Comparison of ENCODE assay signal across 17 cellular contexts in the genomic region with DNA sequence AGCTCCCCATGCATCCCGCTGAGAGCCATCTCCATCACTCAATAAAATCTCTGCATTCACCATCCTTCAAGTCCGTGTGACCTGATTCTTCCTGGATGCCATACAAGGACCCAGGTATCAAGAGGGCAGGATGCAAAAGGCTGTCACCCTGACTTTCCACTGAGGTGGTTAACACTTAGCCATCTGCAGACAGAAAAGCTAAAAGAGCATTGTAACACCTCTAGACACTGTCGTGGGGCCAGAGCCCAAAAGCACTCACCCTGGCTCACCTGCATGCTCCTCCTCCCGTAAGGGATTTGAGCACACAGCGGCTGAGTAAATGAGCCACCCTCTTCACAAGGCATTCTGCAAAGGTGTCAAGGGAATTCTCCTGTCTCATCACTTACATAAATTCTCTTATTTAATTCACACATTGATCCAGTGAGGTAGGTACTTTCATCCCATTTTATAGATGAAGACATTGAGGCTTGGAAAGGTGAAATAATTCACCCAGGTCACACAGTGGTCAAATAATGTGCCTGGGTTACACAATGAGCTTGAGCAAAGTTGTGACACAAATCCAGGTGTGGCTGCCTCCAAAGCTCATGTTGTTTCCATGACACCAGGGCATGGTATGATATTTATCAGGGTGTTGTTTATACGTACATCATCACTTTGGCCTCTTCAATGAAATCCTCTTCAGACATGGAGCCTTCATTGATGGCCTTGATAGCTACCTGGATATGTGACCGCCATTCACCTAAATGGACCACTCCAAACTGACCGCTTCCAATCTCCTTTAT. TPM values are rescaled to one million over a fixed set of nuclear protein-coding genes. Genes with fewer than 3 reads are reported as not detected.
DNase-seq lines count a peak whose midpoint lies in the region; ATAC-seq and TF ChIP-seq lines count a peak whose summit lies in the region.
"Had no signal": no experiment of that assay in that cellular context is flagged by ENCODE, and none has a peak within 500 bp of the region (broad histone marks: within the 10 kb centered on the region; RNA-seq: fewer than 3 reads in every experiment).

No MANE protein-coding gene starts in this region.

- no peak overlapping the region for H3K27ac ChIP-seq in gastrocnemius medialis
- H3K27ac ChIP-seq: RWPE1 had no signal

- TF ChIP-seq CTCF in activated CD8-positive, alpha-beta T cell treated with anti-CD3 and anti-CD28 coated beads for 36 hours (IDR thresholded peaks at IDR 0.05), result no peak
- TF ChIP-seq CTCF in gastrocnemius medialis (IDR thresholded peaks at IDR 0.05 in 4 of 5, conservative IDR thresholded peaks at IDR 0.05 in 1 of 5), result no peak

- H3K9me3 Mint-ChIP-seq in activated CD8-positive, alpha-beta T cell treated with anti-CD3 and anti-CD28 coated beads for 36 hours, result no peaks in the 10 kb centered on the region
- H3K9me3 Mint-ChIP-seq in activated CD8-positive, alpha-beta T cell treated with anti-CD3 and anti-CD28 coated beads, Interleukin-2, amount 10 ng/mL, durations not matched to agents 7 days and 5 days (ENCODE audit: insufficient read depth), result no peaks in the 10 kb centered on the region
- H3K9me3 Mint-ChIP-seq in activated T-helper 17 cell treated with anti-CD3 and anti-CD28 coated beads, Interleukin-2, amount 50 U/mL, for 72 hours, result no peaks in the 10 kb centered on the region
- no peaks in the 10 kb centered on the region for H3K9me3 Mint-ChIP-seq in stimulated activated naive CD8-positive, alpha-beta T cell treated with anti-CD3 and anti-CD28 coated beads, Interleukin-15, Interleukin-2, amounts not matched to agents 100 ng/mL and 50 ng/mL, for 24 hours

- no peaks in the 10 kb centered on the region for H3K9me3 ChIP-seq in gastrocnemius medialis

- H3K36me3 ChIP-seq in gastrocnemius medialis, result no peaks in the 10 kb centered on the region

- H3K36me3 Mint-ChIP-seq in activated CD8-positive, alpha-beta T cell treated with anti-CD3 and anti-CD28 coated beads for 36 hours (ENCODE audit: low read depth), result peaks cover 28% of the 10 kb centered on the region
- H3K36me3 Mint-ChIP-seq in activated CD8-positive, alpha-beta T cell treated with anti-CD3 and anti-CD28 coated beads, Interleukin-2, amount 10 ng/mL, durations not matched to agents 7 days and 5 days (ENCODE audit: low read depth), result peaks cover 66% of the 10 kb centered on the region
- H3K36me3 Mint-ChIP-seq in activated T-helper 17 cell treated with anti-CD3 and anti-CD28 coated beads, Interleukin-2, amount 50 U/mL, for 72 hours (ENCODE audit: low read depth), result peaks cover 68% of the 10 kb centered on the region
- peaks cover 11% of the 10 kb centered on the region for H3K36me3 Mint-ChIP-seq in stimulated activated naive CD8-positive, alpha-beta T cell treated with anti-CD3 and anti-CD28 coated beads, Interleukin-15, Interleukin-2, amounts not matched to agents 100 ng/mL and 50 ng/mL, for 24 hours (ENCODE audit: low read depth)

- H3K4me1 ChIP-seq in gastrocnemius medialis, result no peaks in the 10 kb centered on the region

- no peak overlapping the region for H3K27ac Mint-ChIP-seq in activated CD8-positive, alpha-beta T cell treated with anti-CD3 and anti-CD28 coated beads for 36 hours
- H3K27ac Mint-ChIP-seq in activated CD8-positive, alpha-beta T cell treated with anti-CD3 and anti-CD28 coated beads, Interleukin-2, amount 10 ng/mL, durations not matched to agents 7 days and 5 days, result no peak overlapping the region
- H3K27ac Mint-ChIP-seq in activated T-helper 17 cell treated with anti-CD3 and anti-CD28 coated beads, Interleukin-2, amount 50 U/mL, for 72 hours, result peak overlapping the region; percentile 56
- peak overlapping the region; percentile 9 for H3K27ac Mint-ChIP-seq in stimulated activated naive CD8-positive, alpha-beta T cell treated with anti-CD3 and anti-CD28 coated beads, Interleukin-15, Interleukin-2, amounts not matched to agents 100 ng/mL and 50 ng/mL, for 24 hours

- no peak for TF ChIP-seq POLR2A in gastrocnemius medialis (IDR thresholded peaks at IDR 0.05)

- H3K4me3 ChIP-seq in gastrocnemius medialis, result no peak overlapping the region
- H3K4me3 ChIP-seq: GM12878 had no signal

- H3K27me3 Mint-ChIP-seq in activated CD8-positive, alpha-beta T cell treated with anti-CD3 and anti-CD28 coated beads for 36 hours, result no peaks in the 10 kb centered on the region
- no peaks in the 10 kb centered on the region for H3K27me3 Mint-ChIP-seq in activated CD8-positive, alpha-beta T cell treated with anti-CD3 and anti-CD28 coated beads, Interleukin-2, amount 10 ng/mL, durations not matched to agents 7 days and 5 days (ENCODE audit: low read depth)
- no peaks in the 10 kb centered on the region for H3K27me3 Mint-ChIP-seq in activated T-helper 17 cell treated with anti-CD3 and anti-CD28 coated beads, Interleukin-2, amount 50 U/mL, for 72 hours
- H3K27me3 Mint-ChIP-seq in stimulated activated naive CD8-positive, alpha-beta T cell treated with anti-CD3 and anti-CD28 coated beads, Interleukin-15, Interleukin-2, amounts not matched to agents 100 ng/mL and 50 ng/mL, for 24 hours, result no peaks in the 10 kb centered on the region

- intact Hi-C loops in activated CD8-positive, alpha-beta T cell treated with anti-CD3 and anti-CD28 coated beads for 36 hours (cut with micrococcal nuclease), result loop anchor here (2.0 to 5.0 kb wide), 4 partner anchors 54 to 159 kb away; a partner anchor contains a TSS
- intact Hi-C loops in left colon (cut with DNase I, micrococcal nuclease), result loop anchor here in 1 of 2 donors (10.0 kb wide), 1 partner anchor 81 kb away; no protein-coding TSS in a partner anchor
- intact Hi-C loops in gastrocnemius medialis (cut with DNase I; ENCODE audit: low total_unique reads), result loop anchor here (2.0 to 5.0 kb wide), 4 partner anchors 69 to 174 kb away; a partner anchor contains a TSS

- no peak for DNase-seq in activated CD8-positive, alpha-beta T cell treated with anti-CD3 and anti-CD28 coated beads for 36 hours
- DNase-seq in activated CD8-positive, alpha-beta T cell treated with anti-CD3 and anti-CD28 coated beads, Interleukin-2, amount 10 ng/mL, durations not matched to agents 7 days and 5 days, result no peak
- DNase-seq in left colon (no peak), gastrocnemius medialis (no peak)
- no peak for DNase-seq in stimulated activated naive CD4-positive, alpha-beta T cell treated with Interleukin-2 at 50 U/mL for 16 hours (lab: John Stamatoyannopoulos, UW)
- DNase-seq: C1 segment of cervical spinal cord, COR-L47, NCI-H2107, NCI-H226, NCI-H526 treated with DMSO at 0.1 percent for 48 hours, OCI-M1 had no signal

- in situ Hi-C loops in gastrocnemius medialis (cut with MboI; ENCODE audit: low sequenced_read_pairs in 4 of 4), result loop anchor here in 2 of 4 donors (10.0 kb wide), 2 partner anchors 81 to 161 kb away; no protein-coding TSS in a partner anchor

- peaks cover 36% of the 10 kb centered on the region for H3K4me1 Mint-ChIP-seq in activated CD8-positive, alpha-beta T cell treated with anti-CD3 and anti-CD28 coated beads for 36 hours (ENCODE audit: low read depth)
- peaks cover 3% of the 10 kb centered on the region for H3K4me1 Mint-ChIP-seq in activated CD8-positive, alpha-beta T cell treated with anti-CD3 and anti-CD28 coated beads, Interleukin-2, amount 10 ng/mL, durations not matched to agents 7 days and 5 days (ENCODE audit: low read depth)
- peaks cover 5% of the 10 kb centered on the region for H3K4me1 Mint-ChIP-seq in activated T-helper 17 cell treated with anti-CD3 and anti-CD28 coated beads, Interleukin-2, amount 50 U/mL, for 72 hours
- peaks cover 24% of the 10 kb centered on the region for H3K4me1 Mint-ChIP-seq in stimulated activated naive CD8-positive, alpha-beta T cell treated with anti-CD3 and anti-CD28 coated beads, Interleukin-15, Interleukin-2, amounts not matched to agents 100 ng/mL and 50 ng/mL, for 24 hours (ENCODE audit: low read depth)

- peak; percentile 49 for ATAC-seq in activated CD8-positive, alpha-beta T cell treated with anti-CD3 and anti-CD28 coated beads for 36 hours
- no peak for ATAC-seq in activated CD8-positive, alpha-beta T cell treated with anti-CD3 and anti-CD28 coated beads, Interleukin-2, amount 10 ng/mL, durations not matched to agents 7 days and 5 days
- ATAC-seq in activated T-helper 17 cell treated with anti-CD3 and anti-CD28 coated beads, Interleukin-2, amount 50 U/mL, for 72 hours (replicated peaks), result no peak
- ATAC-seq in left colon (peak; percentile 59), HG02870 (IDR thresholded peaks at IDR 0.05; ENCODE audit: unreplicated experiment) (no peak), gastrocnemius medialis (no peak)
- ATAC-seq: GM12878, HCT116 had no signal

- no peaks in the 10 kb centered on the region for H3K27me3 ChIP-seq in gastrocnemius medialis

- H3K4me3 Mint-ChIP-seq in activated CD8-positive, alpha-beta T cell treated with anti-CD3 and anti-CD28 coated beads for 36 hours, result no peak overlapping the region
- no peak overlapping the region for H3K4me3 Mint-ChIP-seq in activated CD8-positive, alpha-beta T cell treated with anti-CD3 and anti-CD28 coated beads, Interleukin-2, amount 10 ng/mL, durations not matched to agents 7 days and 5 days
- no peak overlapping the region for H3K4me3 Mint-ChIP-seq in activated T-helper 17 cell treated with anti-CD3 and anti-CD28 coated beads, Interleukin-2, amount 50 U/mL, for 72 hours
- no peak overlapping the region for H3K4me3 Mint-ChIP-seq in stimulated activated naive CD8-positive, alpha-beta T cell treated with anti-CD3 and anti-CD28 coated beads, Interleukin-15, Interleukin-2, amounts not matched to agents 100 ng/mL and 50 ng/mL, for 24 hours

- CTCF ChIA-PET in activated CD8-positive, alpha-beta T cell treated with anti-CD3 and anti-CD28 coated beads for 36 hours (lab: Charles Lee), result interaction anchor here (0.8 to 6.5 kb wide), 17 partner anchors 11 to 159 kb away, joined by 3 to 90 read pairs (median 6); no protein-coding TSS in a partner anchor
- CTCF ChIA-PET in activated CD8-positive, alpha-beta T cell treated with anti-CD3 and anti-CD28 coated beads, Interleukin-2, amount 10 ng/mL, durations not matched to agents 7 days and 5 days (lab: Charles Lee), result interaction anchor here (0.8 to 5.2 kb wide), 8 partner anchors 19 to 253 kb away, joined by 3 to 45 read pairs (median 4); no protein-coding TSS in a partner anchor

- POLR2A ChIA-PET in activated CD8-positive, alpha-beta T cell treated with anti-CD3 and anti-CD28 coated beads for 36 hours (lab: Charles Lee), result interaction anchor here (0.7 to 0.8 kb wide), 2 partner anchors 12 to 23 kb away, joined by 3 to 4 read pairs; no protein-coding TSS in a partner anchor
- POLR2A ChIA-PET in activated CD8-positive, alpha-beta T cell treated with anti-CD3 and anti-CD28 coated beads, Interleukin-2, amount 10 ng/mL, durations not matched to agents 7 days and 5 days (lab: Charles Lee), result no interaction called here

RNA-seq across cellular contexts. Expression of a gene that starts 48.0 kb away (rescaled TPM):
- 10 to 100 TPM; 20.6 to 23.5 TPM for total RNA-seq in activated CD8-positive, alpha-beta T cell treated with anti-CD3 and anti-CD28 coated beads for 36 hours
- total RNA-seq in activated CD8-positive, alpha-beta T cell treated with anti-CD3 and anti-CD28 coated beads, Interleukin-2, amount 10 ng/mL, durations not matched to agents 7 days and 5 days, result 10 to 100 TPM; 60.6 to 63.6 TPM
- total RNA-seq in activated T-helper 17 cell treated with anti-CD3 and anti-CD28 coated beads, Interleukin-2, amount 50 U/mL, for 72 hours, result 10 to 100 TPM; 26.8 to 28.8 TPM
- total RNA-seq in left colon (1 to 10 TPM in 1 of 2 donors, under 1 TPM in 1; 0.55 to 1.8 TPM), gastrocnemius medialis (under 1 TPM in 2 of 4 donors, not detected in 2; 0.66 to 0.81 TPM)

Comparison
In these comparisons a context has a peak if more than half of its experiments do, and no peak if none do; other contexts are left out.
1. ATAC-seq: peak in activated CD8-positive, alpha-beta T cell treated with anti-CD3 and anti-CD28 coated beads for 36 hours (single experiment) and left colon (single experiment); none in activated CD8-positive, alpha-beta T cell treated with anti-CD3 and anti-CD28 coated beads, Interleukin-2, amount 10 ng/mL, durations not matched to agents 7 days and 5 days (single experiment), activated T-helper 17 cell treated with anti-CD3 and anti-CD28 coated beads, Interleukin-2, amount 50 U/mL, for 72 hours (single experiment), HG02870 (single experiment) and gastrocnemius medialis (0 of 2).
2. H3K27ac Mint-ChIP-seq: peak in activated T-helper 17 cell treated with anti-CD3 and anti-CD28 coated beads, Interleukin-2, amount 50 U/mL, for 72 hours (single experiment) and stimulated activated naive CD8-positive, alpha-beta T cell treated with anti-CD3 and anti-CD28 coated beads, Interleukin-15, Interleukin-2, amounts not matched to agents 100 ng/mL and 50 ng/mL, for 24 hours (single experiment); none in activated CD8-positive, alpha-beta T cell treated with anti-CD3 and anti-CD28 coated beads for 36 hours (single experiment) and activated CD8-positive, alpha-beta T cell treated with anti-CD3 and anti-CD28 coated beads, Interleukin-2, amount 10 ng/mL, durations not matched to agents 7 days and 5 days (single experiment).
3. RNA of a gene that starts 48.0 kb away (total RNA-seq): 60.6 to 63.6 TPM in activated CD8-positive, alpha-beta T cell treated with anti-CD3 and anti-CD28 coated beads, Interleukin-2, amount 10 ng/mL, durations not matched to agents 7 days and 5 days, 26.8 to 28.8 TPM in activated T-helper 17 cell treated with anti-CD3 and anti-CD28 coated beads, Interleukin-2, amount 50 U/mL, for 72 hours and 20.6 to 23.5 TPM in activated CD8-positive, alpha-beta T cell treated with anti-CD3 and anti-CD28 coated beads for 36 hours; 0.55 to 1.8 TPM in left colon and 0.66 to 0.81 TPM in gastrocnemius medialis; every median in the first group is over 4 times any median in the second.